ENCODE assay signal across 8 cellular contexts in the genomic region with DNA sequence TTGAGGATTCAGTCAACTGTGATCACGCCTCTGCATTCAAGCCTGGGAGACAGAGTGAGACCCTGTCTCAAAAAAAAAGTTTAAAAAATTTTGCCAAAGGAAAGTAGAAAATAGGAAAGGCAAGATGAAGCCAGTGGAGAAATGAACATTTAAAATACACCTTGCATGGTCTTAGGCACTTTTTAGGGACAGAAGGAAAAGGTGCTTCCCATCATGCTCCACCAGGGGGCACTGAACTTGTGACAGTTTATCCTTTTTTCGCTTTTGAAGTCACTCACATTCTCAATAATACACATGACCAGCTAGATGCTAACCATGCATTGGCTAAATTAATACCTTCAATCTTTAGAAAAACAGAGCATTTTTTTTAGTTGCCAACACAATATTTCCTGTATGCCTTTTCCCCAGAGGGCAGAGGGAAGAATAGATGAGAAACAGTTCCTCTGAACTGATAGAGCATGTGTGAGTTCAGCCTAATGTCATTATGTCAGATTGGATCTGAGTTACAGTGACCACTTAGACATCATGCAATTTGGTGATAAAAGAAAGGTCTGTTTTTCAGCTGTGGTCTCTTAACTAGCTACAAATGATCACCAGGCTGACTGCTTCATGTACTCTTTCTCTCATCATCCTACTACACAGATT.
DNase-seq lines count a peak whose midpoint lies in the region; ATAC-seq lines count a peak whose summit lies in the region.

No MANE protein-coding gene starts in this region.

- CTCF ChIA-PET in activated naive CD4-positive, alpha-beta T cell treated with anti-CD3 and anti-CD28 coated beads, Interleukin-2, amount 10 ng/mL, durations not matched to agents 7 days and 5 days (lab: Charles Lee): interaction anchor here (0.6 to 1.7 kb wide), 7 partner anchors 14 to 861 kb away, joined by 3 to 15 read pairs (median 3); no protein-coding TSS in a partner anchor

- H3K27ac ChIP-seq in iPS DF 6.9 (ENCODE audit: low read length): no peak overlapping the region

- H3K9me3 ChIP-seq in iPS DF 6.9 (ENCODE audit: control insufficient read depth, insufficient read depth, low read length): no peaks in the 10 kb centered on the region

- H3K4me3 Mint-ChIP-seq in activated naive CD4-positive, alpha-beta T cell treated with anti-CD3 and anti-CD28 coated beads, Interleukin-2, amount 10 ng/mL, durations not matched to agents 7 days and 5 days: no peak overlapping the region

- no peaks in the 10 kb centered on the region for H3K4me1 Mint-ChIP-seq in activated naive CD4-positive, alpha-beta T cell treated with anti-CD3 and anti-CD28 coated beads, Interleukin-2, amount 10 ng/mL, durations not matched to agents 7 days and 5 days

- peaks cover 3% of the 10 kb centered on the region for H3K9me3 Mint-ChIP-seq in activated naive CD4-positive, alpha-beta T cell treated with anti-CD3 and anti-CD28 coated beads, Interleukin-2, amount 10 ng/mL, durations not matched to agents 7 days and 5 days

- no peaks in the 10 kb centered on the region for H3K36me3 Mint-ChIP-seq in activated naive CD4-positive, alpha-beta T cell treated with anti-CD3 and anti-CD28 coated beads, Interleukin-2, amount 10 ng/mL, durations not matched to agents 7 days and 5 days

- no peak overlapping the region for H3K4me3 ChIP-seq in iPS DF 6.9 (ENCODE audit: low read length)

- H3K27me3 ChIP-seq in iPS DF 6.9 (ENCODE audit: control insufficient read depth, insufficient read depth, low read length): no peaks in the 10 kb centered on the region

- no peaks in the 10 kb centered on the region for H3K36me3 ChIP-seq in iPS DF 6.9 (ENCODE audit: control insufficient read depth, insufficient read depth, low read length)

- ATAC-seq in HG02759 (IDR thresholded peaks at IDR 0.05; ENCODE audit: unreplicated experiment) (peak; percentile 59), GM18861 (IDR thresholded peaks at IDR 0.05; ENCODE audit: unreplicated experiment) (no peak)

- no peaks in the 10 kb centered on the region for H3K27me3 Mint-ChIP-seq in activated naive CD4-positive, alpha-beta T cell treated with anti-CD3 and anti-CD28 coated beads, Interleukin-2, amount 10 ng/mL, durations not matched to agents 7 days and 5 days

- DNase-seq in DMS153 treated with DMSO at 0.1 percent for 48 hours (lab: John Stamatoyannopoulos, UW; ENCODE audit: unreplicated experiment): peak; percentile 4
- peak; percentile 29 for DNase-seq in RPMI7951 (ENCODE audit: low read depth)
- DNase-seq in activated naive CD4-positive, alpha-beta T cell treated with anti-CD3 and anti-CD28 coated beads, Interleukin-2, amount 10 ng/mL, durations not matched to agents 7 days and 5 days: peak; percentile 65
- peak; percentile 57 for DNase-seq in iPS DF 6.9 (ENCODE audit: low read depth, low spot score)
- DNase-seq in stimulated activated CD4-positive, alpha-beta T cell treated with anti-CD3 and anti-CD28 coated beads, Interleukin-1b, Interleukin-23, amount 100 ng/mL, for 4 hours (ENCODE audit: low read depth in 2 of 2): peak; percentile 14 to 23
- DNase-seq in ureter (ENCODE audit: low spot score): no peak

- WGBS in iPS DF 6.9 (ENCODE audit: insufficient coverage, insufficient read length): no CpG with 5 or more reads among the region's 2 CpGs

- peaks cover 1% of the 10 kb centered on the region; the same call in 1 of the 2 replicates for H3K4me1 ChIP-seq in iPS DF 6.9 (ENCODE audit: control insufficient read depth, insufficient read depth, low read length)

- H3K27ac Mint-ChIP-seq in activated naive CD4-positive, alpha-beta T cell treated with anti-CD3 and anti-CD28 coated beads, Interleukin-2, amount 10 ng/mL, durations not matched to agents 7 days and 5 days: no peak overlapping the region
